Comparison of ENCODE assay signal across 1 cellular context in the genomic region with DNA sequence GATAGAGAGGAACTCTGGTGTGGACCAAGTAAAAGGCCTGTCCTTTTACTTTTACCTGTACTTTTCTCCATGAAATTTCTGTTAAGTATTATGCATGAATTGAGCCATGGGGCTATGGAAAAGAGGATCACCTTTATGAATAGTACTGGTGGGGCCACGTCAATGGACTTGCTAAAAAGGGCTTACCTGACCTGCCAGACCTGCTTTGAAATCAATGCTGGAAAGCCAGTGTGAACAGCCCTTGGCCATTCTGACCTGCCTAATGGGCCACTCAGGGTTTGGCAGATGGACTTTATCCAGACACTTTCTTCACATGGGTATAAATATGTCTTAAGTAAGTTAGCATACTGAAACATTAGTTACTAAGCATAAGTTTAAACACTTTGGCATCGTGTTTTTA.
TF ChIP-seq lines count a peak whose summit lies in the region.

No MANE protein-coding gene starts in this region.

TF ChIP-seq in HCT116, 20 proteins besides CTCF, POLR2A, EP300 and RAD21 (continued from another document):
- TF ChIP-seq TCF7L2 (IDR thresholded peaks at IDR 0.05; ENCODE audit: borderline replicate concordance, extremely low read depth, insufficient read depth, insufficient read length) (no peak), EZH2phosphoT487 (IDR thresholded peaks at IDR 0.05; ENCODE audit: borderline replicate concordance) (no peak), EZH2 (IDR thresholded peaks at IDR 0.05) (no peak), ZNF274 (IDR thresholded peaks at IDR 0.05; ENCODE audit: low read depth, low read length) (no peak)
- TF ChIP-seq, protein P1, sequence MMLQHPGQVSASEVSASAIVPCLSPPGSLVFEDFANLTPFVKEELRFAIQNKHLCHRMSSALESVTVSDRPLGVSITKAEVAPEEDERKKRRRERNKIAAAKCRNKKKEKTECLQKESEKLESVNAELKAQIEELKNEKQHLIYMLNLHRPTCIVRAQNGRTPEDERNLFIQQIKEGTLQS (IDR thresholded peaks at IDR 0.05): no peak
- TF ChIP-seq, protein P2, sequence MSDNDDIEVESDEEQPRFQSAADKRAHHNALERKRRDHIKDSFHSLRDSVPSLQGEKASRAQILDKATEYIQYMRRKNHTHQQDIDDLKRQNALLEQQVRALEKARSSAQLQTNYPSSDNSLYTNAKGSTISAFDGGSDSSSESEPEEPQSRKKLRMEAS (IDR thresholded peaks at IDR 0.05): no peak
- TF ChIP-seq, protein P3, sequence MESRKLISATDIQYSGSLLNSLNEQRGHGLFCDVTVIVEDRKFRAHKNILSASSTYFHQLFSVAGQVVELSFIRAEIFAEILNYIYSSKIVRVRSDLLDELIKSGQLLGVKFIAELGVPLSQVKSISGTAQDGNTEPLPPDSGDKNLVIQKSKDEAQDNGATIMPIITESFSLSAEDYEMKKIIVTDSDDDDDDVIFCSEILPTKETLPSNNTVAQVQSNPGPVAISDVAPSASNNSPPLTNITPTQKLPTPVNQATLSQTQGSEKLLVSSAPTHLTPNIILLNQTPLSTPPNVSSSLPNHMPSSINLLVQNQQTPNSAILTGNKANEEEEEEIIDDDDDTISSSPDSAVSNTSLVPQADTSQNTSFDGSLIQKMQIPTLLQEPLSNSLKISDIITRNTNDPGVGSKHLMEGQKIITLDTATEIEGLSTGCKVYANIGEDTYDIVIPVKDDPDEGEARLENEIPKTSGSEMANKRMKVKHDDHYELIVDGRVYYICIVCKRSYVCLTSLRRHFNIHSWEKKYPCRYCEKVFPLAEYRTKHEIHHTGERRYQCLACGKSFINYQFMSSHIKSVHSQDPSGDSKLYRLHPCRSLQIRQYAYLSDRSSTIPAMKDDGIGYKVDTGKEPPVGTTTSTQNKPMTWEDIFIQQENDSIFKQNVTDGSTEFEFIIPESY (IDR thresholded peaks at IDR 0.05; ENCODE audit: extremely low read depth, insufficient replicate concordance, low read length): no peak
